10 cellular contexts compared by ENCODE assay signal in the genomic region with DNA sequence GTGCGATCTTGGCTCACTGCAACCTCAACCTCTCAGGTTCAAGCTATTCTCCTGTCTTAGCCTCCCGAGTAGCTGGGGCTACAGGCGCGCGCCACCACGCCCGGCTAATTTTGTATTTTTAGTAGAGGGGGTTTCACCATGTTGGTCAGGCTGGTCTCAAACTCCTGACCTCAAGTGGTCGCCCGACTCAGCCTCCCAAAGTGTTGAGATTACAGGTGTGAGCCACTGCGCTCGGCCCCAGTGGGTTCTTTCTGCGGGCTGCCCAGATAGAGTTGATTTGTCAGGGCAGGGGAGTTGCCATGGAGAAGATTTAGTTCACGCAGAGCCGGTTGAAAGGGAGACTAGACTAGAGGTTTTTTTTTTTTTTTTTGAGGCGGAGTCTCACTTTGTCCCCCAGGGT. TPM values are rescaled to one million over a fixed set of nuclear protein-coding genes. Genes with fewer than 3 reads are reported as not detected.
DNase-seq lines count a peak whose midpoint lies in the region; ATAC-seq and TF ChIP-seq lines count a peak whose summit lies in the region.
"Had no signal": no experiment of that assay in that cellular context is flagged by ENCODE, and none has a peak within 500 bp of the region (broad histone marks: within the 10 kb centered on the region; RNA-seq: fewer than 3 reads in every experiment).

No MANE protein-coding gene starts in this region.

- no peaks in the 10 kb centered on the region for H3K9me2 ChIP-seq in hepatocyte (replicated peaks; ENCODE audit: insufficient read depth)

- H3K27ac Mint-ChIP-seq in T-cell, result no peak overlapping the region
- peak overlapping the region in 1 of 2 donors; percentile 71 for H3K27ac Mint-ChIP-seq in stimulated activated naive CD8-positive, alpha-beta T cell treated with anti-CD3 and anti-CD28 coated beads, Interleukin-15, amount 100 ng/mL, for 72 hours

- H3K4me2 ChIP-seq in hepatocyte, result peak overlapping the region; percentile 98

- 94% methylated on average over 15 of the region's 15 CpGs for WGBS in hepatocyte (ENCODE audit: low lambda C conversion rate, missing lambda C conversion rate)

- POLR2A ChIA-PET in T-cell (lab: Charles Lee), result no interaction called here

- intact Hi-C loops in left ventricle myocardium inferior (cut with micrococcal nuclease) (no loop called here), Right ventricle myocardium inferior (cut with DNase I) (loop anchor here (5.0 kb wide), 1 partner anchor 106 kb away; a partner anchor contains a TSS)

- H3K4me3 ChIP-seq in left ventricle myocardium inferior, result peak overlapping the region; percentile 97
- no peak overlapping the region for H3K4me3 ChIP-seq in hepatocyte

- DNase-seq in left ventricle myocardium inferior (no peak), Right ventricle myocardium inferior (ENCODE audit: missing footprints) (no peak), T-cell (no peak), hepatocyte (ENCODE audit: low spot score) (no peak), NCI-H2081 (lab: John Stamatoyannopoulos, UW) (no peak), SIG-M5 treated with dmso at 0.1 percent for 504 hours (lab: John Stamatoyannopoulos, UW; ENCODE audit: unreplicated experiment) (no peak)
- DNase-seq in stimulated activated naive CD8-positive, alpha-beta T cell treated with anti-CD3 and anti-CD28 coated beads, Interleukin-15, amount 100 ng/mL, for 72 hours, result no peak
- DNase-seq: foreskin keratinocyte had no signal

- H3K36me3 Mint-ChIP-seq in T-cell, result peaks cover 6% of the 10 kb centered on the region
- H3K36me3 Mint-ChIP-seq: IgD-negative memory B cell had no signal

- peaks cover 16 to 32% (median 27%) of the 10 kb centered on the region in 3 donors for H3K4me1 Mint-ChIP-seq in T-cell
- peaks cover 33% of the 10 kb centered on the region for H3K4me1 Mint-ChIP-seq in stimulated activated naive CD8-positive, alpha-beta T cell treated with anti-CD3 and anti-CD28 coated beads, Interleukin-15, amount 100 ng/mL, for 72 hours

- CTCF ChIA-PET in T-cell (lab: Charles Lee), result no interaction called here

- peaks cover 4% of the 10 kb centered on the region for H3K36me3 ChIP-seq in left ventricle myocardium inferior
- no peaks in the 10 kb centered on the region for H3K36me3 ChIP-seq in hepatocyte (replicated peaks; ENCODE audit: insufficient read depth, low read depth)

- H3K9me3 ChIP-seq in left ventricle myocardium inferior (replicated peaks) (no peaks in the 10 kb centered on the region), hepatocyte (ENCODE audit: low read depth) (no peaks in the 10 kb centered on the region)

- H3K9me3 Mint-ChIP-seq in T-cell, result no peaks in the 10 kb centered on the region
- H3K9me3 Mint-ChIP-seq in stimulated activated naive CD8-positive, alpha-beta T cell treated with anti-CD3 and anti-CD28 coated beads, Interleukin-15, amount 100 ng/mL, for 72 hours, result no peaks in the 10 kb centered on the region
- H3K9me3 Mint-ChIP-seq: IgD-negative memory B cell had no signal

- H3K27ac ChIP-seq in left ventricle myocardium inferior (replicated peaks) (no peak overlapping the region), hepatocyte (no peak overlapping the region)

- TF ChIP-seq CTCF in left ventricle myocardium inferior (IDR thresholded peaks at IDR 0.05; ENCODE audit: borderline replicate concordance) (no peak), hepatocyte (IDR thresholded peaks at IDR 0.05; ENCODE audit: poor library complexity) (no peak)

- peaks cover 9% of the 10 kb centered on the region for H4K20me1 ChIP-seq in hepatocyte (ENCODE audit: insufficient read depth, poor library complexity, severe bottlenecking)

- peaks cover 37% of the 10 kb centered on the region for H3K79me2 ChIP-seq in hepatocyte

- H2AFZ ChIP-seq in hepatocyte, result no peak overlapping the region

- ATAC-seq in Right ventricle myocardium inferior (no peak), T-cell (replicated peaks in 1 of 4) (no peak), HG03469 (IDR thresholded peaks at IDR 0.05; ENCODE audit: unreplicated experiment) (no peak)
- ATAC-seq in stimulated activated naive CD8-positive, alpha-beta T cell treated with anti-CD3 and anti-CD28 coated beads, Interleukin-15, amount 100 ng/mL, for 72 hours, result no peak
- ATAC-seq: foreskin keratinocyte had no signal

- H3K4me3 Mint-ChIP-seq in T-cell, result peak overlapping the region; percentile 76 to 80 (median 78)
- peak overlapping the region; percentile 85 to 97 for H3K4me3 Mint-ChIP-seq in stimulated activated naive CD8-positive, alpha-beta T cell treated with anti-CD3 and anti-CD28 coated beads, Interleukin-15, amount 100 ng/mL, for 72 hours

- peaks cover 28% of the 10 kb centered on the region for H3K4me1 ChIP-seq in left ventricle myocardium inferior
- H3K4me1 ChIP-seq in hepatocyte (ENCODE audit: insufficient read depth), result peaks cover 8% of the 10 kb centered on the region
- H3K4me1 ChIP-seq: foreskin keratinocyte had no signal

- H3K27me3 Mint-ChIP-seq in T-cell, result no peaks in the 10 kb centered on the region
- H3K27me3 Mint-ChIP-seq in stimulated activated naive CD8-positive, alpha-beta T cell treated with anti-CD3 and anti-CD28 coated beads, Interleukin-15, amount 100 ng/mL, for 72 hours, result no peaks in the 10 kb centered on the region
- H3K27me3 Mint-ChIP-seq: IgD-negative memory B cell had no signal

- H3K27me3 ChIP-seq in left ventricle myocardium inferior (ENCODE audit: low read depth) (no peaks in the 10 kb centered on the region), hepatocyte (no peaks in the 10 kb centered on the region)
- H3K27me3 ChIP-seq: foreskin keratinocyte had no signal

RNA-seq across cellular contexts. Expression of a gene that starts 1.7 kb away (rescaled TPM):
- total RNA-seq in left ventricle myocardium inferior (48.0 TPM), Right ventricle myocardium inferior (43.4 TPM), T-cell (100 to 1,000 TPM in 4 of 5 donors, 10 to 100 TPM in 1; 94.4 to 262 (median 223) TPM), hepatocyte (24.5 and 34.4 TPM in 2 replicates)
- polyA plus RNA-seq in hepatocyte, result 41.5 and 42.3 TPM in 2 replicates

RNA-seq across cellular contexts. Expression of a gene that starts 18.1 kb away (rescaled TPM):
- 79.1 TPM for total RNA-seq in left ventricle myocardium inferior
- 78.3 TPM for total RNA-seq in Right ventricle myocardium inferior
- total RNA-seq in T-cell, result 10 to 100 TPM in 1 of 5 donors, 1 to 10 TPM in 4; 3.2 to 12.2 (median 8.0) TPM
- 4.0 and 17.3 TPM in 2 replicates for total RNA-seq in hepatocyte
- 12.8 and 13.7 TPM in 2 replicates for polyA plus RNA-seq in hepatocyte
- polyA plus RNA-seq: IgD-negative memory B cell had no signal

RNA-seq across cellular contexts. Expression of a gene that starts 37.0 kb away (rescaled TPM):
- total RNA-seq in left ventricle myocardium inferior (13.6 TPM), Right ventricle myocardium inferior (13.0 TPM), T-cell (10 to 100 TPM; 29.2 to 49.4 (median 44.3) TPM), hepatocyte (17.0 and 18.7 TPM in 2 replicates)
- polyA plus RNA-seq in hepatocyte, result 24.0 and 27.4 TPM in 2 replicates

RNA-seq across cellular contexts. Expression of a gene that starts 55.0 kb away (rescaled TPM):
- 22.4 TPM for total RNA-seq in left ventricle myocardium inferior
- 19.9 TPM for total RNA-seq in Right ventricle myocardium inferior
- 1 to 10 TPM; 4.4 to 8.7 (median 7.1) TPM for total RNA-seq in T-cell
- 20.0 and 22.2 TPM in 2 replicates for total RNA-seq in hepatocyte
- polyA plus RNA-seq in hepatocyte, result 22.2 and 27.8 TPM in 2 replicates
